8 cellular contexts compared by ENCODE assay signal in the genomic region with DNA sequence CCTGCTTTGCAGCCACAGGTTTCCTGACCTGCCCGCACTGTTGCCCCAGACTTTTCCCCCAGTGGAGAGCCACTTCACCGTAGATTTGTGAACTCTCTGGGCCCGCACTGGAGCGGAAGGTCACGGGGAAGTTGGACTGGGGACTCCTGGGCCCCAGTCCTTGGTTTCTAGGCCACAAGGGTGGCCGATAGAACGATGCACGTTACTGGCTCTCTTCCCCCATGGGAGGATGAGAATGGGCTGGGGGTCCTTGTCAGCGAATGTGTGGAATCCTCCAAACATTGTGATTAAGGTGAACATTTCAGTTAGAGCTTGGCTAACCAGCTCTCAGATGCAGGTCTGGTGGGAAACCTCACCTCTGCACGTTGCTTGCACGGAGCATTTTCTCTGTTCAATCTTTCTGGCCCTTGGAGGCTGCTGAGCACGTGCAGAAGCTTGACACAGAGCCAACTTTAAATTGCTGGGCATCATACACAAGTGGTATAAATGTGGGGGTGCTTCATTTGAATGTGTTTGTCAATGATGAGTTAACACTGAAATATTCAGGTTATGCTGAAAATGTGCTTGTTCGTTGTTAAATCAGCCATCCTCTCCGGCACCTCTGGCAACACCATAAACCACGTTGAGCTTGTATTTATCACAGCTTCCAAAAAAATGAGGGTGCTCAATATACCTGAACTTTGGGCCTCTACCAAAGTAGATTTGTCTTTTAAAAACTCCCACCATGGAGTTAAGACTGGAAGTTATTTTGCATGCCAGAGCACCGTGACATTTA. TPM values are rescaled to one million over a fixed set of nuclear protein-coding genes. Genes with fewer than 3 reads are reported as not detected.
DNase-seq lines count a peak whose midpoint lies in the region; ATAC-seq, FAIRE-seq and TF ChIP-seq lines count a peak whose summit lies in the region.

No MANE protein-coding gene starts in this region.

- H3K36me3 Mint-ChIP-seq in naive thymus-derived CD8-positive, alpha-beta T cell, result peaks cover 0 to 31% (median 0%) of the 10 kb centered on the region in 3 donors

- peak overlapping the region; percentile 77 for H3K27ac ChIP-seq in MM.1S (ENCODE audit: low read length)
- peak overlapping the region; percentile 82 to 93 (median 90) for H3K27ac ChIP-seq in esophagus squamous epithelium

- intact Hi-C loops in esophagus squamous epithelium (cut with DNase I), result no loop called here

- H3K4me3 Mint-ChIP-seq in naive thymus-derived CD8-positive, alpha-beta T cell, result peak overlapping the region; percentile 79 to 94 (median 86)

- no peaks in the 10 kb centered on the region for H3K9me3 ChIP-seq in MM.1S (replicated peaks; ENCODE audit: insufficient read depth, low read length)
- H3K9me3 ChIP-seq in esophagus squamous epithelium, result no peaks in the 10 kb centered on the region

- POLR2A ChIA-PET in naive thymus-derived CD8-positive, alpha-beta T cell (lab: Charles Lee), result interaction anchor here (0.6 to 3.1 kb wide), 9 partner anchors 8 to 1935 kb away, joined by 3 to 12 read pairs (median 5); a partner anchor contains a TSS

- peak; percentile 3 to 9 for ATAC-seq in naive thymus-derived CD8-positive, alpha-beta T cell

- no peaks in the 10 kb centered on the region for H3K27me3 ChIP-seq in MM.1S (replicated peaks; ENCODE audit: insufficient read depth, low read length)
- H3K27me3 ChIP-seq in esophagus squamous epithelium, result no peaks in the 10 kb centered on the region

- H4K20me1 ChIP-seq in MM.1S (ENCODE audit: insufficient read depth, low read length), result no peaks in the 10 kb centered on the region

- TF ChIP-seq POLR2A in H54 (IDR thresholded peaks at IDR 0.05; ENCODE audit: low read depth, low read length) (no peak), esophagus squamous epithelium (IDR thresholded peaks at IDR 0.05) (no peak)

- peaks cover 13 to 56% (median 44%) of the 10 kb centered on the region in 4 donors for H3K4me1 Mint-ChIP-seq in naive thymus-derived CD8-positive, alpha-beta T cell

- no peaks in the 10 kb centered on the region for H3K9me2 ChIP-seq in MM.1S (replicated peaks; ENCODE audit: insufficient read depth, low read length)

- H3K36me3 ChIP-seq in MM.1S (replicated peaks; ENCODE audit: insufficient read depth, low read length), result no peaks in the 10 kb centered on the region
- H3K36me3 ChIP-seq in esophagus squamous epithelium, result peaks cover 0 to 6% (median 5%) of the 10 kb centered on the region in 3 donors

- FAIRE-seq in H54 (lab: Jason Lieb, UNC), result peak; percentile 57

- peak overlapping the region; percentile 71 for H2AFZ ChIP-seq in MM.1S (ENCODE audit: low read length)

- H3K9ac ChIP-seq in MM.1S (ENCODE audit: low read length), result peak overlapping the region; percentile 76

- H3K27ac Mint-ChIP-seq in naive thymus-derived CD8-positive, alpha-beta T cell, result peak overlapping the region; percentile 89 to 98 (median 95)

- DNase-seq in NCI-H510A treated with DMSO at 0.1 percent for 48 hours (lab: John Stamatoyannopoulos, UW) (peak; percentile 11), NCI-H510A (lab: John Stamatoyannopoulos, UW) (no peak), H54 (ENCODE audit: insufficient read length, low spot score) (peak; percentile 50), MM.1S (peak; percentile 50), esophagus squamous epithelium (lab: John Stamatoyannopoulos, UW) (peak; percentile 2), cortex of kidney (lab: John Stamatoyannopoulos, UW) (no peak)
- peak in 1 of 10 donors; percentile 8 for DNase-seq in naive thymus-derived CD8-positive, alpha-beta T cell

- H3F3A ChIP-seq in MM.1S (ENCODE audit: insufficient read depth, low read length), result peaks cover 12% of the 10 kb centered on the region

- WGBS in esophagus squamous epithelium, 2 donors, result 3 to 6% methylated on average over 11 to 15 of the region's 16 CpGs

- H3K4me2 ChIP-seq in MM.1S (ENCODE audit: low read depth, low read length), result peak overlapping the region; percentile 90

- peaks cover 33% of the 10 kb centered on the region for H3K79me2 ChIP-seq in MM.1S (ENCODE audit: low read length)

- H3K4me1 ChIP-seq in MM.1S (ENCODE audit: low read length), result peaks cover 20% of the 10 kb centered on the region; the same call in 1 of the 2 replicates
- peaks cover 17 to 56% (median 18%) of the 10 kb centered on the region in 3 donors for H3K4me1 ChIP-seq in esophagus squamous epithelium

- no peaks in the 10 kb centered on the region for H3K27me3 Mint-ChIP-seq in naive thymus-derived CD8-positive, alpha-beta T cell

- no peak for TF ChIP-seq CTCF in MM.1S (IDR thresholded peaks at IDR 0.05; ENCODE audit: low read length)
- no peak for TF ChIP-seq CTCF in WI38 (IDR thresholded peaks at IDR 0.05; ENCODE audit: low read depth, low read length)
- no peak for TF ChIP-seq CTCF in esophagus squamous epithelium (IDR thresholded peaks at IDR 0.05)

- no peaks in the 10 kb centered on the region for H3K9me3 Mint-ChIP-seq in naive thymus-derived CD8-positive, alpha-beta T cell

- H3K4me3 ChIP-seq in MM.1S (ENCODE audit: low read length) (peak overlapping the region; percentile 74), WI38 (ENCODE audit: low read depth, low read length) (peak overlapping the region; percentile 64), esophagus squamous epithelium (peak overlapping the region; percentile 54 to 86 (median 72))

RNA-seq across cellular contexts. Expression of a gene that starts 1.0 kb away (rescaled TPM):
- 10 to 100 TPM; 12.5 to 34.0 (median 20.6) TPM for total RNA-seq in esophagus squamous epithelium
- total RNA-seq in naive thymus-derived CD8-positive, alpha-beta T cell, result 10 to 100 TPM; 39.8 to 41.0 TPM
- polyA plus RNA-seq in naive thymus-derived CD8-positive, alpha-beta T cell, result 10 to 100 TPM; 25.5 to 41.0 (median 27.0) TPM

RNA-seq across cellular contexts. Expression of a gene that starts 40.8 kb away (rescaled TPM):
- total RNA-seq in esophagus squamous epithelium, result not detected
- not detected for total RNA-seq in naive thymus-derived CD8-positive, alpha-beta T cell
- polyA plus RNA-seq in naive thymus-derived CD8-positive, alpha-beta T cell, result not detected

Comparison
In these comparisons a context has a peak if more than half of its experiments do, and no peak if none do; other contexts are left out.
1. DNase-seq: peak in NCI-H510A treated with DMSO at 0.1 percent for 48 hours (single experiment), H54 (single experiment), MM.1S (single experiment) and esophagus squamous epithelium (single experiment); none in NCI-H510A (single experiment) and cortex of kidney (single experiment).
2. Peak in every context shown above with its lines, with median percentiles within 50 percentile points of each other: H3K4me3 ChIP-seq.